Comparison of ENCODE assay signal across 24 cellular contexts in the genomic region with DNA sequence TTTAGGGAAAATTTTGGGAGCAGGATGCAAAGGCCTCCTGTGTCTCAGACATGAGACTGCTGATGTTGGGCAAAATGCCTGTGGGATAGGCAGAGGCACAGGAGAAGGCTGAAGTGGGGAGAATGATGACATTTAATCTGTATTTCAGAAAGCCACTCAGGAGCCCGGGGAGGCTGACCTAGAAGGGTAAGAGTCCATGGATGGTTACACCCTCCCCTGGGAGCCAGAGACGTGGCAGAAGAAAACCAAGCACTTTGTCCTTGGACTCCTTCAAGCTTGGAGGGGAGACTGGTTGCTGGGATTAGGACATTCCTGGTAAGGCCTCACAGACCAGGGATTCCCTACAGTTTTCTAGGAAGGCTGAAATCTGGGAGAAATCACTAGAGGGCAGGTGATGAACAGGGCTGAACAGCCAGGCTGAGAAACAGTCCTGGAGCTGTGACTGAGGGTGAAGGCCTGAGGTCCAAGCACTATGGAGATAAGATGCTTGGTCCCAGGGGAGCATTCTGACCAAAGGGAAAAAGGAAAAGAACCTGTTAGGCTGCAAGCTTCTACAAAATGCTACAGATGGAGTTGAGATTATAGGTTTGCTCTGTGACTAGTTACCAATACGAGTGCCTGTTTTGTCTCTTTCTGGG.
"Had no signal": no experiment of that assay in that cellular context is flagged by ENCODE, and none has a peak within 500 bp of the region (broad histone marks: within the 10 kb centered on the region; RNA-seq: fewer than 3 reads in every experiment).

No MANE protein-coding gene starts in this region.

- DNase-seq: cortex of kidney; dorsolateral prefrontal cortex; effector memory CD4-positive, alpha-beta T cell; esophagus squamous epithelium; foreskin fibroblast; immature natural killer cell; left ventricle myocardium inferior; mesenchymal stem cell; midbrain; occipital lobe; pancreas; psoas muscle; retina; right lobe of liver; stimulated activated CD4-positive, alpha-beta T cell treated with anti-CD3 and anti-CD28 coated beads, Interleukin-4, amount 100 ng/mL, for 1 hour; stimulated activated CD8-positive, alpha-beta memory T cell treated with anti-CD3 and anti-CD28 coated beads, Interleukin-4, amount 100 ng/mL, for 48 hours; stimulated activated naive CD8-positive, alpha-beta T cell treated with anti-CD3 and anti-CD28 coated beads, Interleukin-15, Interleukin-2, amounts not matched to agents 100 U/mL and 50 U/mL, for 24 hours; tibial artery; upper lobe of right lung had no signal

- FAIRE-seq: endometrium, keratinocyte, pancreas had no signal

- H3K4me3 ChIP-seq: dorsolateral prefrontal cortex, esophagus squamous epithelium, left ventricle myocardium inferior, lung, pancreas, psoas muscle, right lobe of liver, suprapubic skin, tibial artery, upper lobe of right lung, vagina had no signal

- H3K9me3 ChIP-seq: esophagus squamous epithelium, left ventricle myocardium inferior, pancreas, psoas muscle, right lobe of liver, suprapubic skin, tibial artery, upper lobe of right lung, vagina had no signal

- H3K27ac ChIP-seq: dorsolateral prefrontal cortex, esophagus squamous epithelium, left ventricle myocardium inferior, pancreas, psoas muscle, right lobe of liver, suprapubic skin, tibial artery, upper lobe of right lung, vagina had no signal

- H3K4me1 ChIP-seq: esophagus squamous epithelium, left ventricle myocardium inferior, pancreas, psoas muscle, right lobe of liver, upper lobe of right lung, vagina had no signal

- H3K36me3 ChIP-seq: esophagus squamous epithelium, left ventricle myocardium inferior, pancreas, right lobe of liver, suprapubic skin, tibial artery, upper lobe of right lung, vagina had no signal

- H3K27me3 ChIP-seq: right lobe of liver, suprapubic skin, tibial artery, vagina had no signal
